In genomic region chr15:52261498-52262242, GRCh38 we compare ENCODE assay signal across 8 cellular contexts. TPM values are rescaled to one million over a fixed set of nuclear protein-coding genes. Genes with fewer than 3 reads are reported as not detected.
DNase-seq lines count a peak whose midpoint lies in the region; ATAC-seq and TF ChIP-seq lines count a peak whose summit lies in the region.

No MANE protein-coding gene starts in this region.

- H3K27ac ChIP-seq in HL-60 (replicated peaks) = no peak overlapping the region

- no peak overlapping the region for H3K4me3 ChIP-seq in HL-60 (replicated peaks; ENCODE audit: insufficient read depth, low read length)

- POLR2A ChIA-PET in activated B cell treated with CpG ODN at 0.5 μM for 24 hours (lab: Charles Lee) = interaction anchor here (0.7 to 16.1 kb wide), 14 partner anchors 8 to 417 kb away, joined by 3 to 297 read pairs (median 5); partner anchors contain the start of genes ATOSA and LEO1

- no peaks in the 10 kb centered on the region for H3K27me3 Mint-ChIP-seq in activated B cell treated with CpG ODN at 0.5 μM for 24 hours

- H3K4me1 Mint-ChIP-seq in activated B cell treated with CpG ODN at 0.5 μM for 24 hours = peaks cover 39% of the 10 kb centered on the region

- H3K36me3 Mint-ChIP-seq in activated B cell treated with CpG ODN at 0.5 μM for 24 hours (ENCODE audit: low read depth) = no peaks in the 10 kb centered on the region

- H3K9me3 Mint-ChIP-seq in activated B cell treated with CpG ODN at 0.5 μM for 24 hours = no peaks in the 10 kb centered on the region

- TF ChIP-seq CTCF in HL-60 (IDR thresholded peaks at IDR 0.05; ENCODE audit: insufficient read depth, low read length) (no peak), activated B cell treated with CpG ODN at 0.5 μM for 24 hours (IDR thresholded peaks at IDR 0.05) (no peak)

- H3K4me3 Mint-ChIP-seq in activated B cell treated with CpG ODN at 0.5 μM for 24 hours = peak overlapping the region; percentile 71

- intact Hi-C loops in activated B cell treated with CpG ODN at 0.5 μM for 24 hours (cut with micrococcal nuclease) = loop anchor here (1.0 to 2.0 kb wide), 4 partner anchors 29 to 82 kb away; no protein-coding TSS in a partner anchor

- peak overlapping the region; percentile 94 for H3K27ac Mint-ChIP-seq in activated B cell treated with CpG ODN at 0.5 μM for 24 hours

- CTCF ChIA-PET in activated B cell treated with CpG ODN at 0.5 μM for 24 hours (lab: Charles Lee) = interaction anchor here (0.6 to 2.1 kb wide), 11 partner anchors 26 to 474 kb away, joined by 3 to 10 read pairs (median 4); no protein-coding TSS in a partner anchor

- DNase-seq in GM03348 (ENCODE audit: low spot score) = peak; percentile 73
- peak; percentile 18 to 33 for DNase-seq in HL-60 (ENCODE audit: low read depth in 1 of 2, low spot score in 1 of 2)
- DNase-seq in activated B cell treated with CpG ODN at 0.5 μM for 24 hours = peak; percentile 36
- peak; percentile 99 for DNase-seq in dermis blood vessel endothelial cell
- peak; percentile 84 to 93 for DNase-seq in lung microvascular endothelial cell (ENCODE audit: low read depth in 2 of 2)
- peak; percentile 30 to 73 for DNase-seq in stimulated activated CD8-positive, alpha-beta memory T cell treated with anti-CD3 and anti-CD28 coated beads, Interleukin-7, amount 100 ng/mL, for 48 hours (ENCODE audit: extremely low read depth in 1 of 2, low read depth in 1 of 2)
- no peak for DNase-seq in NCI-H345 treated with DMSO at 0.1 percent for 48 hours (lab: John Stamatoyannopoulos, UW; ENCODE audit: unreplicated experiment)

- ATAC-seq in GM21390 (IDR thresholded peaks at IDR 0.05; ENCODE audit: unreplicated experiment) = peak; percentile 98
- peak; percentile 100 for ATAC-seq in activated B cell treated with CpG ODN at 0.5 μM for 24 hours (ENCODE audit: low read depth)

- no peaks in the 10 kb centered on the region for H3K27me3 ChIP-seq in HL-60 (ENCODE audit: insufficient read depth, poor library complexity, severe bottlenecking)

RNA-seq across cellular contexts. Expression of gene MYO5C, which starts 33.9 kb away (rescaled TPM):
- total RNA-seq in activated B cell treated with CpG ODN at 0.5 μM for 24 hours (2.4 and 3.3 TPM in 2 replicates), dermis blood vessel endothelial cell (26.7 and 44.2 TPM in 2 replicates), lung microvascular endothelial cell (7.4 and 8.5 TPM in 2 replicates)
